ENCODE assay signal across 1 cellular context in genomic region chr4:6926081-6926480, GRCh38.
A peak's percentile ranks its signal among the peaks of the same experiment; 100 is the strongest.
TF ChIP-seq lines count a peak whose summit lies in the region.

No MANE protein-coding gene starts in this region.

TF ChIP-seq in HepG2, 621 proteins besides CTCF, POLR2A, EP300 and RAD21:
- TF ChIP-seq JUN (CRISPR knock-in tag; IDR thresholded peaks at IDR 0.05): no peak
- peak; percentile 87 for TF ChIP-seq ZBTB38 (CRISPR knock-in tag; IDR thresholded peaks at IDR 0.05)
